ENCODE assay signal across 19 cellular contexts in genomic region chr3:713225-713624, GRCh38.
"Had no signal": no experiment of that assay in that cellular context is flagged by ENCODE, and none has a peak within 500 bp of the region (broad histone marks: within the 10 kb centered on the region; RNA-seq: fewer than 3 reads in every experiment).

No MANE protein-coding gene starts in this region.

- H3K27me3 Mint-ChIP-seq: activated CD4-positive, alpha-beta memory T cell treated with anti-CD3 and anti-CD28 coated beads, Interleukin-2, amount 10 ng/mL, durations not matched to agents 7 days and 5 days; activated naive CD4-positive, alpha-beta T cell treated with anti-CD3 and anti-CD28 coated beads, Interleukin-2, amount 10 ng/mL, durations not matched to agents 7 days and 5 days; activated T-cell treated with anti-CD3 and anti-CD28 coated beads, Interleukin-2, amount 50 U/mL, for 24 hours; memory B cell; natural killer cell treated with Interleukin-12 subunit alpha and Interleukin-12 subunit beta and Interleukin-15 and Interleukin-18, amount 100 ng/mL, for 72 hours; T-helper 17 cell had no signal

- H3K4me1 ChIP-seq: esophagus squamous epithelium, heart left ventricle, left lung, right atrium auricular region, transverse colon had no signal

- H3K4me1 Mint-ChIP-seq: activated CD4-positive, alpha-beta memory T cell treated with anti-CD3 and anti-CD28 coated beads, Interleukin-2, amount 10 ng/mL, durations not matched to agents 7 days and 5 days; activated naive CD4-positive, alpha-beta T cell treated with anti-CD3 and anti-CD28 coated beads, Interleukin-2, amount 10 ng/mL, durations not matched to agents 7 days and 5 days; immature natural killer cell; memory B cell; T-helper 17 cell had no signal

- ATAC-seq: heart left ventricle; left lung; natural killer cell treated with Interleukin-12 subunit alpha and Interleukin-12 subunit beta and Interleukin-15 and Interleukin-18, amount 100 ng/mL, for 72 hours; stimulated activated naive CD8-positive, alpha-beta T cell treated with anti-CD3 and anti-CD28 coated beads, Interleukin-15, Interleukin-2, amounts not matched to agents 100 U/mL and 50 U/mL, for 24 hours; T-helper 17 cell had no signal

- H3K36me3 ChIP-seq: esophagus squamous epithelium, heart left ventricle, left lung, right atrium auricular region, transverse colon had no signal

- H3K27ac Mint-ChIP-seq: activated CD4-positive, alpha-beta memory T cell treated with anti-CD3 and anti-CD28 coated beads, Interleukin-2, amount 10 ng/mL, durations not matched to agents 7 days and 5 days; activated naive CD4-positive, alpha-beta T cell treated with anti-CD3 and anti-CD28 coated beads, Interleukin-2, amount 10 ng/mL, durations not matched to agents 7 days and 5 days; activated T-cell treated with anti-CD3 and anti-CD28 coated beads, Interleukin-2, amount 50 U/mL, for 24 hours; immature natural killer cell; memory B cell; natural killer cell treated with Interleukin-12 subunit alpha and Interleukin-12 subunit beta and Interleukin-15 and Interleukin-18, amount 100 ng/mL, for 72 hours; T-helper 17 cell had no signal

- H3K4me3 Mint-ChIP-seq: activated CD4-positive, alpha-beta memory T cell treated with anti-CD3 and anti-CD28 coated beads, Interleukin-2, amount 10 ng/mL, durations not matched to agents 7 days and 5 days; activated naive CD4-positive, alpha-beta T cell treated with anti-CD3 and anti-CD28 coated beads, Interleukin-2, amount 10 ng/mL, durations not matched to agents 7 days and 5 days; activated T-cell treated with anti-CD3 and anti-CD28 coated beads, Interleukin-2, amount 50 U/mL, for 24 hours; immature natural killer cell; memory B cell; natural killer cell treated with Interleukin-12 subunit alpha and Interleukin-12 subunit beta and Interleukin-15 and Interleukin-18, amount 100 ng/mL, for 72 hours; T-helper 17 cell had no signal

- H3K27me3 ChIP-seq: esophagus squamous epithelium, heart left ventricle, left lung, right atrium auricular region, transverse colon had no signal

- H3K9me3 ChIP-seq: esophagus squamous epithelium, right atrium auricular region, transverse colon had no signal

- H3K4me3 ChIP-seq: esophagus squamous epithelium, heart left ventricle, left lung, right atrium auricular region, skin epidermis, transverse colon had no signal

- H3K27ac ChIP-seq: esophagus squamous epithelium, heart left ventricle, left lung, right atrium auricular region, skin epidermis, transverse colon had no signal

- DNase-seq: activated CD4-positive, alpha-beta memory T cell treated with anti-CD3 and anti-CD28 coated beads, Interleukin-2, amount 10 ng/mL, durations not matched to agents 7 days and 5 days; activated CD4-positive, alpha-beta T cell treated with anti-CD3 and anti-CD28 coated beads for 4 hours; activated naive CD4-positive, alpha-beta T cell treated with anti-CD3 and anti-CD28 coated beads, Interleukin-2, amount 10 ng/mL, durations not matched to agents 7 days and 5 days; activated T-cell treated with anti-CD3 and anti-CD28 coated beads, Interleukin-2, amount 50 U/mL, for 24 hours; esophagus squamous epithelium; heart left ventricle; immature natural killer cell; left lung; stimulated activated CD4-positive, alpha-beta T cell treated with anti-CD3 and anti-CD28 coated beads, Interleukin-4, amount 100 ng/mL, for 24 hours; stimulated activated naive CD8-positive, alpha-beta T cell treated with anti-CD3 and anti-CD28 coated beads, Interleukin-15, Interleukin-2, amounts not matched to agents 100 U/mL and 50 U/mL, for 24 hours; T-helper 17 cell; transverse colon had no signal

- FAIRE-seq: astrocyte, colon, endometrium had no signal

- H3K36me3 Mint-ChIP-seq: activated naive CD4-positive, alpha-beta T cell treated with anti-CD3 and anti-CD28 coated beads, Interleukin-2, amount 10 ng/mL, durations not matched to agents 7 days and 5 days; immature natural killer cell; memory B cell had no signal
